Comparison of ENCODE assay signal across 1 cellular context in genomic region chr4:102713096-102713495, GRCh38.
A peak's percentile ranks its signal among the peaks of the same experiment; 100 is the strongest.
TF ChIP-seq lines count a peak whose summit lies in the region.

No MANE protein-coding gene starts in this region.

TF ChIP-seq in HEK293, 187 proteins besides CTCF, POLR2A, EP300 and RAD21 (continued from another document):
- TF ChIP-seq ZNF830 (tag by site-specific recombination; IDR thresholded peaks at IDR 0.05; ENCODE audit: low read depth): no peak
- TF ChIP-seq ZNF121 (tag by site-specific recombination; IDR thresholded peaks at IDR 0.05): no peak
- no peak for TF ChIP-seq ZNF561 (tag by site-specific recombination; IDR thresholded peaks at IDR 0.05; ENCODE audit: borderline replicate concordance)
- peak; percentile 39 for TF ChIP-seq ZNF366 (tag by site-specific recombination; conservative IDR thresholded peaks at IDR 0.05)
- no peak for TF ChIP-seq KLF9 (tag by site-specific recombination; IDR thresholded peaks at IDR 0.05; ENCODE audit: low read depth)
TF ChIP-seq in HEK293: peak in this region for 5.
